In genomic region chr11:128579790-128580504, GRCh38 we compare ENCODE assay signal across 11 cellular contexts. TPM values are rescaled to one million over a fixed set of nuclear protein-coding genes. Genes with fewer than 3 reads are reported as not detected.
DNase-seq lines count a peak whose midpoint lies in the region; ATAC-seq and TF ChIP-seq lines count a peak whose summit lies in the region.
"Had no signal": no experiment of that assay in that cellular context is flagged by ENCODE, and none has a peak within 500 bp of the region (broad histone marks: within the 10 kb centered on the region; RNA-seq: fewer than 3 reads in every experiment).

No MANE protein-coding gene starts in this region.

- H3K4me1 ChIP-seq in heart left ventricle: peaks cover 4 to 84% (median 52%) of the 10 kb centered on the region in 12 donors
- H3K4me1 ChIP-seq: right lobe of liver had no signal

- no peak for DNase-seq in heart left ventricle
- no peak for DNase-seq in Right ventricle myocardium superior
- DNase-seq in activated CD4-positive, alpha-beta memory T cell treated with anti-CD3 and anti-CD28 coated beads for 36 hours: peak; percentile 27
- no peak for DNase-seq in WERI-Rb-1
- DNase-seq in stimulated activated naive CD4-positive, alpha-beta T cell (lab: John Stamatoyannopoulos, UW): no peak
- DNase-seq in NK-92 (lab: John Stamatoyannopoulos, UW; ENCODE audit: unreplicated experiment): no peak
- DNase-seq: activated CD4-positive, alpha-beta T cell treated with anti-CD3 and anti-CD28 coated beads for 1 hour; right lobe of liver had no signal

- no peaks in the 10 kb centered on the region for H3K36me3 Mint-ChIP-seq in activated CD4-positive, alpha-beta memory T cell treated with anti-CD3 and anti-CD28 coated beads for 36 hours
- no peaks in the 10 kb centered on the region for H3K36me3 Mint-ChIP-seq in stimulated activated naive CD8-positive, alpha-beta T cell treated with anti-CD3 and anti-CD28 coated beads, Interleukin-15, Interleukin-2, amounts not matched to agents 100 ng/mL and 50 ng/mL, for 24 hours (ENCODE audit: low read depth)

- WGBS in heart left ventricle, 4 donors: 64 to 78% (median 72%) methylated on average over 4 of the region's 4 CpGs

- intact Hi-C loops in heart left ventricle (cut with DNase I): no loop called here
- intact Hi-C loops in Right ventricle myocardium superior (cut with DNase I): no loop called here
- intact Hi-C loops in activated CD4-positive, alpha-beta memory T cell treated with anti-CD3 and anti-CD28 coated beads for 36 hours (cut with micrococcal nuclease): loop anchor here (1.0 to 2.0 kb wide), 10 partner anchors 19 to 345 kb away; partner anchors contain the start of gene FLI1

- H3K36me3 ChIP-seq in heart left ventricle: no peaks in the 10 kb centered on the region
- H3K36me3 ChIP-seq in WERI-Rb-1: no peaks in the 10 kb centered on the region
- H3K36me3 ChIP-seq: right lobe of liver had no signal

- no peak for TF ChIP-seq CTCF in heart left ventricle (IDR thresholded peaks at IDR 0.05)
- no peak for TF ChIP-seq CTCF in WERI-Rb-1 (IDR thresholded peaks at IDR 0.05; ENCODE audit: low read depth, low read length)

- ATAC-seq in heart left ventricle: no peak
- no peak for ATAC-seq in Right ventricle myocardium superior (ENCODE audit: poor library complexity)
- peak; percentile 66 for ATAC-seq in HG02970 (IDR thresholded peaks at IDR 0.05; ENCODE audit: low FRiP score, unreplicated experiment)

- H3K9me3 ChIP-seq in heart left ventricle: no peaks in the 10 kb centered on the region
- H3K9me3 ChIP-seq in WERI-Rb-1 (ENCODE audit: severe bottlenecking): no peaks in the 10 kb centered on the region
- H3K9me3 ChIP-seq: right lobe of liver had no signal

- no peaks in the 10 kb centered on the region for H3K27me3 Mint-ChIP-seq in activated CD4-positive, alpha-beta memory T cell treated with anti-CD3 and anti-CD28 coated beads for 36 hours
- H3K27me3 Mint-ChIP-seq in stimulated activated naive CD8-positive, alpha-beta T cell treated with anti-CD3 and anti-CD28 coated beads, Interleukin-15, Interleukin-2, amounts not matched to agents 100 ng/mL and 50 ng/mL, for 24 hours: no peaks in the 10 kb centered on the region

- POLR2A ChIA-PET in activated CD4-positive, alpha-beta memory T cell treated with anti-CD3 and anti-CD28 coated beads for 36 hours (lab: Charles Lee): interaction anchor here (0.6 to 2.7 kb wide), 27 partner anchors 9 to 290 kb away, joined by 3 to 19 read pairs (median 4); no protein-coding TSS in a partner anchor

- CTCF ChIA-PET in activated CD4-positive, alpha-beta memory T cell treated with anti-CD3 and anti-CD28 coated beads for 36 hours (lab: Charles Lee): interaction anchor here (0.6 to 1.8 kb wide), 14 partner anchors 45 to 290 kb away, joined by 3 to 9 read pairs (median 4); no protein-coding TSS in a partner anchor

- no peaks in the 10 kb centered on the region for H3K9me3 Mint-ChIP-seq in activated CD4-positive, alpha-beta memory T cell treated with anti-CD3 and anti-CD28 coated beads for 36 hours
- H3K9me3 Mint-ChIP-seq in stimulated activated naive CD8-positive, alpha-beta T cell treated with anti-CD3 and anti-CD28 coated beads, Interleukin-15, Interleukin-2, amounts not matched to agents 100 ng/mL and 50 ng/mL, for 24 hours: no peaks in the 10 kb centered on the region

- H3K27ac Mint-ChIP-seq in activated CD4-positive, alpha-beta memory T cell treated with anti-CD3 and anti-CD28 coated beads for 36 hours: peak overlapping the region; percentile 95
- H3K27ac Mint-ChIP-seq in stimulated activated naive CD8-positive, alpha-beta T cell treated with anti-CD3 and anti-CD28 coated beads, Interleukin-15, Interleukin-2, amounts not matched to agents 100 ng/mL and 50 ng/mL, for 24 hours: peak overlapping the region; percentile 99

- peaks cover 68% of the 10 kb centered on the region for H3K4me1 Mint-ChIP-seq in activated CD4-positive, alpha-beta memory T cell treated with anti-CD3 and anti-CD28 coated beads for 36 hours (ENCODE audit: low read depth)
- peaks cover 85% of the 10 kb centered on the region for H3K4me1 Mint-ChIP-seq in stimulated activated naive CD8-positive, alpha-beta T cell treated with anti-CD3 and anti-CD28 coated beads, Interleukin-15, Interleukin-2, amounts not matched to agents 100 ng/mL and 50 ng/mL, for 24 hours (ENCODE audit: low read depth)

- H3K27me3 ChIP-seq in heart left ventricle (no peaks in the 10 kb centered on the region), WERI-Rb-1 (ENCODE audit: insufficient read depth, low read depth, severe bottlenecking) (peaks cover 8% of the 10 kb centered on the region)

- H3K4me3 ChIP-seq in heart left ventricle (no peak overlapping the region), WERI-Rb-1 (ENCODE audit: low read depth, low read length) (no peak overlapping the region)
- H3K4me3 ChIP-seq: right lobe of liver had no signal

- H3K27ac ChIP-seq in heart left ventricle (peak overlapping the region in 7 of 12 donors; percentile 1 to 58 (median 31)), WERI-Rb-1 (no peak overlapping the region)
- H3K27ac ChIP-seq: C4-2B, right lobe of liver had no signal

- peak overlapping the region; percentile 71 for H3K4me3 Mint-ChIP-seq in activated CD4-positive, alpha-beta memory T cell treated with anti-CD3 and anti-CD28 coated beads for 36 hours
- H3K4me3 Mint-ChIP-seq in stimulated activated naive CD8-positive, alpha-beta T cell treated with anti-CD3 and anti-CD28 coated beads, Interleukin-15, Interleukin-2, amounts not matched to agents 100 ng/mL and 50 ng/mL, for 24 hours: peak overlapping the region; percentile 77

- TF ChIP-seq POLR2A in heart left ventricle (IDR thresholded peaks at IDR 0.05): no peak

RNA-seq across cellular contexts. Expression of gene ETS1, which starts 7.4 kb away (rescaled TPM):
- 100 to 1,000 TPM in 1 of 9 donors, 10 to 100 TPM in 8; 39.3 to 101 (median 45.9) TPM for total RNA-seq in heart left ventricle
- 10 to 100 TPM; 18.4 to 37.0 TPM for polyA plus RNA-seq in heart left ventricle
- total RNA-seq in Right ventricle myocardium superior: 45.6 TPM
- 100 to 1,000 TPM; 436 to 444 TPM for total RNA-seq in activated CD4-positive, alpha-beta memory T cell treated with anti-CD3 and anti-CD28 coated beads for 36 hours
